Comparison of ENCODE assay signal across 9 cellular contexts in the genomic region with DNA sequence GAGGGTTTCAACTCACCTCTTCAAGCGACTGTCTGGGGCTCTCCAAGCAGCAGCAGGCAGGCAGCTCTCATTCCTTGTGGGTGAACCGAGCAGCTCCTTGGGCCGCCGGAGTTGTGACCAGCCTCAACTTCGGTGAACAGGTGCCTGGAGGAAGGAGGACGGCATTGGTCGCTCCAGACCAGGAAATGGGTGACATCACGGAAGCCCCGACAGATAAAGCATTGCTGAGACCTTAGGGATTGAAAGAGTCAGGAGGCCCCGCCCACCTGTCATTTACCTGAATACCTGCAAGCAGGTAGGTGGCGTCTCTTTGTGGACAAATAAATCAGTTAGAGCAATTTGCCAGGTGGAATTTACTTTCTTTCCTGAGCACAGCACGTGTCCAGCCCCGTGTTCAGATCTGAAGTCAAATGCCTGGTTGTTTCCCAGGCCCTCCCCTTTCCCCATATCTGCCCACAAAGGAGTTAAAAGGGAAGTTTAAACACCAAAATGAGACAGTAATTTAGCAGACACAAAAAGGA. TPM values are rescaled to one million over a fixed set of nuclear protein-coding genes. Genes with fewer than 3 reads are reported as not detected.
DNase-seq lines count a peak whose midpoint lies in the region; ATAC-seq lines count a peak whose summit lies in the region.
"Had no signal": no experiment of that assay in that cellular context is flagged by ENCODE, and none has a peak within 500 bp of the region (broad histone marks: within the 10 kb centered on the region; RNA-seq: fewer than 3 reads in every experiment).

Gene LNX1, minus strand, starts transcription at position 115 of the 521 bp plus-strand sequence. CDS start 17,484 bp downstream, outside the sequence.

- peak; percentile 97 to 98 for DNase-seq in NCI-H526 (lab: John Stamatoyannopoulos, UW)
- no peak for DNase-seq in occipital lobe (lab: John Stamatoyannopoulos, UW)
- DNase-seq in SK-N-DZ (ENCODE audit: low spot score): no peak
- no peak for DNase-seq in hippocampal formation (lab: John Stamatoyannopoulos, UW)
- DNase-seq: activated CD4-positive, alpha-beta T cell treated with anti-CD3 and anti-CD28 coated beads, Interleukin-2, amount 50 U/mL, for 4 hours had no signal

- ATAC-seq in GM21360 (IDR thresholded peaks at IDR 0.05; ENCODE audit: unreplicated experiment) (peak; percentile 41), esophagus mucosa (peak; percentile 88), GM18511 (IDR thresholded peaks at IDR 0.05; ENCODE audit: unreplicated experiment) (no peak), GM18861 (IDR thresholded peaks at IDR 0.05; ENCODE audit: unreplicated experiment) (no peak)

RNA-seq across cellular contexts. Expression of gene LNX1, which starts in this region (rescaled TPM):
- total RNA-seq in esophagus mucosa (23.8 TPM), occipital lobe (52.9 TPM)
- not detected in 2 replicates for polyA plus RNA-seq in SK-N-DZ (2014; cell fraction: cytosol; rRNA removed)
- polyA plus RNA-seq in SK-N-DZ (2014; cell fraction: nucleus; rRNA removed): 0.05 and 0.13 TPM in 2 replicates

Comparison
In these comparisons a context has a peak if more than half of its experiments do, and no peak if none do; other contexts are left out.
1. ATAC-seq: peak in GM21360 (single experiment) and esophagus mucosa (single experiment); none in GM18511 (single experiment) and GM18861 (single experiment).
2. DNase-seq: peak in NCI-H526 (2 of 2); none in occipital lobe (single experiment), SK-N-DZ (single experiment) and hippocampal formation (0 of 2).